ENCODE assay signal across 8 cellular contexts in the genomic region with DNA sequence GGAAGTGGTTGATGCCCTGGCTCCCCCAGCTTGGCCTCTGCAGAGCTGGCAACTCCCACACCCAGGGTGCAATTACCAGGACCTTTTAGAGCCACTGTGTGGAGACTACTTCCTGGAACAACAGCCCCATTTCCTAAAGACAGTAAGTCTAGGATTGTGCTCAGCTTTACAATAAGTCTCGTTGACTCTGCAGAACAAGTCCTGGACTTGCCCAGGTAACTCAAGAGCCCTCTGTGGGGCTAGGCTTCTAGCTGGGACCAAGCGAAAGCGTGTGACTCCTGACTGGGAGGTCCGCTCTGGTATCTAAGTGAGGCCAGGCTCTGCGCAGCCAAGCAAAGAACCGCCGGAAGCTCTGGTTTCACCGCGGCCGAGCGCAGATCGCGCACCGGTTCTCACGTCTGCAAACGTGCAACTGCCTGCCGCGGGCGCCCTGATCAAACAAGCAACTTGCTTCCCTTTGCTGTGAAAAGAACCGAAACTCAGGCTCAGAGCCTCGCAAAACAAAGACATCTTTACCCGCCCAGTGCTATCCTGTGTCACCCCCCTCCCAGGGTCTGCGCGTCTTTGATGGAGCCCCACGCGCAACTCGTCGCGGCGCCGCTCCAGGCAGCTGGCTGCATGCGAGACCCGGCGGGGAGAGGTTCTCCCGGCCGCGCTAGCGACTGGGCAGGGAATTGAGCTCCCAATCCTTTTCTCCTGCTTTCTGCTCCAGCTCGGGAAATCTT. TPM values are rescaled to one million over a fixed set of nuclear protein-coding genes. Genes with fewer than 3 reads are reported as not detected.
DNase-seq lines count a peak whose midpoint lies in the region; ATAC-seq and TF ChIP-seq lines count a peak whose summit lies in the region.

No MANE protein-coding gene starts in this region.

- no peaks in the 10 kb centered on the region for H3K36me3 ChIP-seq in HUES6 (ENCODE audit: control insufficient read depth, insufficient read depth, low read length)
- H3K36me3 ChIP-seq in mucosa of descending colon (ENCODE audit: low read depth): no peaks in the 10 kb centered on the region
- no peaks in the 10 kb centered on the region for H3K36me3 ChIP-seq in tibial artery

- H3K27me3 ChIP-seq in HUES6 (ENCODE audit: control insufficient read depth, insufficient read depth, low read length) (peaks cover 23% of the 10 kb centered on the region), tibial artery (no peaks in the 10 kb centered on the region)

- ATAC-seq in GM21515 (IDR thresholded peaks at IDR 0.05; ENCODE audit: unreplicated experiment): peak; percentile 77
- ATAC-seq in mucosa of descending colon: peak; percentile 68

- H3K4me1 ChIP-seq in HUES6 (ENCODE audit: control insufficient read depth, insufficient read depth, low read length) (peaks cover 34% of the 10 kb centered on the region), mucosa of descending colon (ENCODE audit: low read depth) (peaks cover 23% of the 10 kb centered on the region), tibial artery (peaks cover 0 to 33% (median 16%) of the 10 kb centered on the region in 4 donors)

- peak; percentile 82 for DNase-seq in GM10266 (ENCODE audit: extremely low spot score)
- peak; percentile 55 for DNase-seq in SK-N-DZ (ENCODE audit: low spot score)
- DNase-seq in dermis blood vessel endothelial cell: peak; percentile 73
- DNase-seq in mucosa of descending colon: peak; percentile 75 to 87 (median 81)
- DNase-seq in tibial artery: peak in 1 of 2 donors; percentile 41
- no peak for DNase-seq in inferior parietal cortex (ENCODE audit: extremely low spot score)

- intact Hi-C loops in mucosa of descending colon (cut with DNase I, micrococcal nuclease) (no loop called here), tibial artery (cut with DNase I; ENCODE audit: low total_unique reads) (no loop called here)

- H3K4me3 ChIP-seq in HUES6 (ENCODE audit: low read depth, low read length): peak overlapping the region; percentile 38
- no peak overlapping the region for H3K4me3 ChIP-seq in mucosa of descending colon
- H3K4me3 ChIP-seq in tibial artery: peak overlapping the region; percentile 45 to 58

- TF ChIP-seq CTCF in GM10266 (IDR thresholded peaks at IDR 0.05; ENCODE audit: control insufficient read depth, insufficient read depth, low read depth, missing control alignments): no peak
- no peak for TF ChIP-seq CTCF in mucosa of descending colon (IDR thresholded peaks at IDR 0.05)
- TF ChIP-seq CTCF in tibial artery (IDR thresholded peaks at IDR 0.05): no peak

- H3K27ac ChIP-seq in HUES6 (ENCODE audit: low read depth, low read length): no peak overlapping the region
- peak overlapping the region; percentile 55 to 59 for H3K27ac ChIP-seq in tibial artery

- H3K9ac ChIP-seq in HUES6 (ENCODE audit: low read length): peak overlapping the region; percentile 21

- H3K9me3 ChIP-seq in HUES6 (ENCODE audit: control insufficient read depth, insufficient read depth, low read depth, low read length): no peaks in the 10 kb centered on the region
- no peaks in the 10 kb centered on the region for H3K9me3 ChIP-seq in mucosa of descending colon
- H3K9me3 ChIP-seq in tibial artery: no peaks in the 10 kb centered on the region

RNA-seq across cellular contexts. Expression of gene PDLIM1, which starts 4.4 kb away (rescaled TPM):
- polyA plus RNA-seq in SK-N-DZ (2014; cell fraction: cytosol; rRNA removed): 1.4 and 1.8 TPM in 2 replicates
- 0.59 TPM in 1 of 2 replicates, not detected in the other for polyA plus RNA-seq in SK-N-DZ (2014; cell fraction: nucleus; rRNA removed)
- total RNA-seq in dermis blood vessel endothelial cell (62.5 and 188 TPM in 2 replicates), mucosa of descending colon (100 to 1,000 TPM; 177 to 434 (median 373) TPM)
